Comparison of ENCODE assay signal across 8 cellular contexts in genomic region chr6:7542878-7543394, GRCh38. TPM values are rescaled to one million over a fixed set of nuclear protein-coding genes. Genes with fewer than 3 reads are reported as not detected.
DNase-seq lines count a peak whose midpoint lies in the region; ATAC-seq and TF ChIP-seq lines count a peak whose summit lies in the region.

No MANE protein-coding gene starts in this region.

- H3K36me3 Mint-ChIP-seq in H9 (ENCODE audit: insufficient read depth in 1 of 3, low read depth in 3 of 3) = peaks cover 0 to 8% (median 4%) of the 10 kb centered on the region in 3 experiments; a peak in 3 of 7 replicates
- H3K36me3 Mint-ChIP-seq in activated T-cell treated with anti-CD3 and anti-CD28 coated beads, Interleukin-2, amount 50 U/mL, for 24 hours (ENCODE audit: low read depth) = no peaks in the 10 kb centered on the region

- peak overlapping the region; percentile 49 for H3K4me2 ChIP-seq in H9 (ENCODE audit: insufficient read depth, insufficient read length, low read length)

- no peak overlapping the region for H2BK20ac ChIP-seq in H9 (ENCODE audit: low read depth, low read length, poor library complexity, severe bottlenecking)

- no peak overlapping the region for H2AFZ ChIP-seq in H9 (ENCODE audit: low read length)

- H3K14ac ChIP-seq in H9 (ENCODE audit: insufficient read depth, low read length) = no peak overlapping the region

- WGBS in H9 (ENCODE audit: extremely low coverage, insufficient read length, low lambda C conversion rate) = no CpG with 5 or more reads among the region's 31 CpGs
- 1 to 3% methylated on average over 31 of the region's 31 CpGs for WGBS in heart right ventricle, 2 donors

- TF ChIP-seq CTCF in H9 (conservative IDR thresholded peaks at IDR 0.05) = no peak
- no peak for TF ChIP-seq CTCF in WI38 (IDR thresholded peaks at IDR 0.05; ENCODE audit: low read depth, low read length)
- TF ChIP-seq CTCF in heart right ventricle (IDR thresholded peaks at IDR 0.05) = no peak

- H3K9ac ChIP-seq in H9 (ENCODE audit: extremely low read depth, insufficient read length, low read length) (peak overlapping the region; percentile 76), rectal smooth muscle tissue (ENCODE audit: low read length) (peak overlapping the region; percentile 45)

- no peaks in the 10 kb centered on the region for H3K79me1 ChIP-seq in H9 (ENCODE audit: insufficient read depth, low read depth, low read length, poor library complexity, severe bottlenecking)

- H2BK120ac ChIP-seq in H9 (ENCODE audit: low read depth, low read length, poor library complexity, severe bottlenecking) = no peak overlapping the region

- no peak overlapping the region for H2BK15ac ChIP-seq in H9 (ENCODE audit: low read depth, low read length)

- peak; percentile 59 for DNase-seq in A172 (ENCODE audit: low spot score)
- DNase-seq in H9 = peak; percentile 83
- DNase-seq in heart right ventricle = peak; percentile 66 to 72
- DNase-seq in stimulated activated CD4-positive, alpha-beta T cell treated with anti-CD3 and anti-CD28 coated beads, Interleukin-15, amount 100 ng/mL, for 24 hours = no peak
- DNase-seq in activated T-cell treated with anti-CD3 and anti-CD28 coated beads, Interleukin-2, amount 50 U/mL, for 24 hours = no peak

- H3K27ac Mint-ChIP-seq in H9 = no peak overlapping the region
- H3K27ac Mint-ChIP-seq in activated T-cell treated with anti-CD3 and anti-CD28 coated beads, Interleukin-2, amount 50 U/mL, for 24 hours = no peak overlapping the region

- H3K23ac ChIP-seq in H9 (ENCODE audit: insufficient read length, low read depth, low read length) = no peak overlapping the region

- no peaks in the 10 kb centered on the region; the same call in 1 of the 2 replicates for H3K4me1 ChIP-seq in H9 (ENCODE audit: insufficient read depth, low read length)
- peaks cover 0 to 29% (median 15%) of the 10 kb centered on the region in 9 donors for H3K4me1 ChIP-seq in heart right ventricle
- H3K4me1 ChIP-seq in rectal smooth muscle tissue (ENCODE audit: control insufficient read depth, insufficient read depth, low read length) = no peaks in the 10 kb centered on the region

- H3K56ac ChIP-seq in H9 (ENCODE audit: insufficient read length, low read depth, low read length) = no peak overlapping the region

- H2BK5ac ChIP-seq in H9 (ENCODE audit: insufficient read length, low read length) = no peak overlapping the region

- H3K27ac ChIP-seq in H9 (ENCODE audit: insufficient read length, low read depth, low read length) (no peak overlapping the region), heart right ventricle (peak overlapping the region; percentile 84 to 93 (median 90)), rectal smooth muscle tissue (ENCODE audit: low read depth, low read length) (no peak overlapping the region)

- ATAC-seq in heart right ventricle (peak; percentile 61 to 86 (median 78)), GM19324 (IDR thresholded peaks at IDR 0.05; ENCODE audit: low FRiP score, unreplicated experiment) (no peak)

- H3K23me2 ChIP-seq in H9 (ENCODE audit: insufficient read length, low read depth, low read length, poor library complexity, severe bottlenecking) = peaks cover 8% of the 10 kb centered on the region

- intact Hi-C loops in heart right ventricle (cut with DNase I) = loop anchor here in 6 of 10 donors (5.0 to 10.0 kb wide), 4 partner anchors 76 to 121 kb away; no protein-coding TSS in a partner anchor

- peak overlapping the region; percentile 84 to 97 for H3K4me3 Mint-ChIP-seq in H9
- H3K4me3 Mint-ChIP-seq in activated T-cell treated with anti-CD3 and anti-CD28 coated beads, Interleukin-2, amount 50 U/mL, for 24 hours = no peak overlapping the region

- no peaks in the 10 kb centered on the region for H3K79me2 ChIP-seq in H9 (ENCODE audit: insufficient read depth, low read length)

- peaks cover 38% of the 10 kb centered on the region for H3K27me3 Mint-ChIP-seq in H9 (ENCODE audit: low read depth)
- H3K27me3 Mint-ChIP-seq in activated T-cell treated with anti-CD3 and anti-CD28 coated beads, Interleukin-2, amount 50 U/mL, for 24 hours = peaks cover 86% of the 10 kb centered on the region

- H3K27me3 ChIP-seq in H9 (ENCODE audit: insufficient read depth, low read length) (peaks cover 2% of the 10 kb centered on the region; the same call in 1 of the 2 replicates), heart right ventricle (peaks cover 0 to 100% (median 58%) of the 10 kb centered on the region in 7 donors), rectal smooth muscle tissue (ENCODE audit: control insufficient read depth, insufficient read depth, low read length) (peaks cover 17% of the 10 kb centered on the region)

- no peak overlapping the region for H4K8ac ChIP-seq in H9 (replicated peaks; ENCODE audit: insufficient read length, low read depth, low read length)

- no peak overlapping the region for H3T11ph ChIP-seq in H9 (ENCODE audit: low read length)

- H3K9me3 ChIP-seq in H9 (ENCODE audit: control insufficient read depth, low read depth, low read length) (no peaks in the 10 kb centered on the region), heart right ventricle (no peaks in the 10 kb centered on the region)

- H3K36me3 ChIP-seq in heart right ventricle = no peaks in the 10 kb centered on the region
- H3K36me3 ChIP-seq in rectal smooth muscle tissue (ENCODE audit: control insufficient read depth, insufficient read depth, low read length) = no peaks in the 10 kb centered on the region

- no peak overlapping the region for H4K91ac ChIP-seq in H9 (ENCODE audit: insufficient read length, low read depth, low read length)

- H3K4me3 ChIP-seq in WI38 (ENCODE audit: low read depth, low read length) (peak overlapping the region; percentile 63), heart right ventricle (peak overlapping the region; percentile 53 to 73 (median 66)), rectal smooth muscle tissue (ENCODE audit: low read length) (peak overlapping the region; percentile 76)

- no peak overlapping the region for H2AK5ac ChIP-seq in H9 (ENCODE audit: insufficient read length, low read length)

- peaks cover 43 to 50% of the 10 kb centered on the region in 2 experiments for H3K4me1 Mint-ChIP-seq in H9
- H3K4me1 Mint-ChIP-seq in activated T-cell treated with anti-CD3 and anti-CD28 coated beads, Interleukin-2, amount 50 U/mL, for 24 hours (ENCODE audit: low read depth) = peaks cover 10% of the 10 kb centered on the region

- no peak overlapping the region for H3K18ac ChIP-seq in H9 (ENCODE audit: insufficient read length, low read depth, low read length)

- no peak overlapping the region for H2BK12ac ChIP-seq in H9 (ENCODE audit: insufficient read length, low read depth, low read length)

- H4K5ac ChIP-seq in H9 (ENCODE audit: insufficient read length, low read depth, low read length) = no peak overlapping the region

- no peaks in the 10 kb centered on the region for H4K20me1 ChIP-seq in H9 (ENCODE audit: control insufficient read depth, insufficient read depth, insufficient read length)

- H3K4ac ChIP-seq in H9 (ENCODE audit: low read depth, low read length) = no peak overlapping the region

- no peaks in the 10 kb centered on the region for H3K9me3 Mint-ChIP-seq in H9
- no peaks in the 10 kb centered on the region for H3K9me3 Mint-ChIP-seq in activated T-cell treated with anti-CD3 and anti-CD28 coated beads, Interleukin-2, amount 50 U/mL, for 24 hours

RNA-seq across cellular contexts. Expression of gene DSP, which starts 1.5 kb away (rescaled TPM):
- 39.5 and 40.9 TPM in 2 replicates for total RNA-seq in A172 (2014; rRNA removed; shearing (Covaris generic))
- total RNA-seq in H9 (2021) (47.9 and 48.9 TPM in 2 replicates), heart right ventricle (100 to 1,000 TPM; 273 to 471 (median 379) TPM)
- polyA plus RNA-seq in heart right ventricle = 10 to 100 TPM; 56.5 to 79.1 TPM

RNA-seq across cellular contexts. Expression of gene SNRNP48, which starts 47.1 kb away (rescaled TPM):
- total RNA-seq in A172 (2014; rRNA removed; shearing (Covaris generic)) = 12.6 and 17.0 TPM in 2 replicates
- total RNA-seq in H9 (2021) (16.1 and 16.9 TPM in 2 replicates), heart right ventricle (10 to 100 TPM in 9 of 10 donors, 1 to 10 TPM in 1; 9.1 to 21.1 (median 13.1) TPM)
- 10 to 100 TPM; 10.4 to 16.2 TPM for polyA plus RNA-seq in heart right ventricle

Comparison
In these comparisons a context has a peak if more than half of its experiments do, and no peak if none do; other contexts are left out.
1. DNase-seq: peak in A172 (single experiment), H9 (single experiment) and heart right ventricle (2 of 2); none in stimulated activated CD4-positive, alpha-beta T cell treated with anti-CD3 and anti-CD28 coated beads, Interleukin-15, amount 100 ng/mL, for 24 hours (single experiment) and activated T-cell treated with anti-CD3 and anti-CD28 coated beads, Interleukin-2, amount 50 U/mL, for 24 hours (single experiment).
2. H3K27ac ChIP-seq: peak in heart right ventricle (10 of 10); none in H9 (single experiment) and rectal smooth muscle tissue (single experiment).
3. Peak in every context shown above with its lines, with median percentiles within 50 percentile points of each other: H3K4me3 ChIP-seq.